In genomic region chr17:57739402-57740224, GRCh38 we compare ENCODE assay signal across 8 cellular contexts. TPM values are rescaled to one million over a fixed set of nuclear protein-coding genes. Genes with fewer than 3 reads are reported as not detected.
DNase-seq lines count a peak whose midpoint lies in the region; ATAC-seq lines count a peak whose summit lies in the region.

No MANE protein-coding gene starts in this region.

- no peaks in the 10 kb centered on the region for H3K4me1 ChIP-seq in aorta (ENCODE audit: control insufficient read depth in 1 of 2, insufficient read depth in 2 of 2, low read length in 2 of 2)

- DNase-seq in NCI-H1417 (lab: John Stamatoyannopoulos, UW), result peak; percentile 35 to 69 (median 48)
- no peak for DNase-seq in NCI-H1417 treated with DMSO at 0.1 percent for 48 hours (lab: John Stamatoyannopoulos, UW)
- DNase-seq in HuH-7 (ENCODE audit: low spot score), result peak; percentile 76
- DNase-seq in SK-MEL-5 (ENCODE audit: low read depth, low spot score), result peak; percentile 62
- no peak for DNase-seq in left ventricle myocardium superior
- DNase-seq in kidney glomerular epithelial cell (lab: John Stamatoyannopoulos, UW), result no peak
- DNase-seq in aorta, result no peak

- peaks cover 0 to 2% of the 10 kb centered on the region in 2 donors for H3K27me3 ChIP-seq in aorta (ENCODE audit: control insufficient read depth in 1 of 2, insufficient read depth in 2 of 2, low read length in 1 of 2)

- no peak overlapping the region for H3K27ac ChIP-seq in aorta (ENCODE audit: low read depth in 1 of 2, low read length in 2 of 2)

- no peak overlapping the region for H3K4me3 ChIP-seq in aorta (ENCODE audit: low read length in 2 of 2)

- WGBS in aorta, 2 donors, result 39 to 62% methylated on average over 1 of the region's 1 CpG

- intact Hi-C loops in left ventricle myocardium superior (cut with micrococcal nuclease), result no loop called here
- intact Hi-C loops in aorta (cut with DNase I), result no loop called here

- in situ Hi-C loops in SK-MEL-5 (cut with HindIII; ENCODE audit: low pct_unique_long_range_greater_than_20kb, low sequenced_read_pairs), result no loop called here

- ATAC-seq in left ventricle myocardium superior (peak; percentile 53), GM18907 (IDR thresholded peaks at IDR 0.05; ENCODE audit: unreplicated experiment) (no peak), aorta (ENCODE audit: low FRiP score) (no peak)

- no peaks in the 10 kb centered on the region for H3K9me3 ChIP-seq in aorta (ENCODE audit: control insufficient read depth, low read length)

- H3K36me3 ChIP-seq in aorta (ENCODE audit: control insufficient read depth in 1 of 2, insufficient read depth in 2 of 2, low read length in 1 of 2), result no peaks in the 10 kb centered on the region

RNA-seq across cellular contexts. Expression of gene CCDC182, which starts 5.5 kb away (rescaled TPM):
- total RNA-seq in SK-MEL-5 (2014; rRNA removed; shearing (Covaris generic)), result not detected in 2 replicates
- not detected in 2 replicates for polyA plus RNA-seq in SK-MEL-5 (2015; cell fraction: cytosol; rRNA removed)
- not detected in 2 replicates for polyA plus RNA-seq in SK-MEL-5 (2015; cell fraction: nucleus; rRNA removed)
- total RNA-seq in left ventricle myocardium superior (not detected), aorta (not detected)
- not detected for polyA plus RNA-seq in aorta

Comparison
In these comparisons a context has a peak if more than half of its experiments do, and no peak if none do; other contexts are left out.
1. DNase-seq: peak in NCI-H1417 (3 of 3), HuH-7 (single experiment) and SK-MEL-5 (single experiment); none in NCI-H1417 treated with DMSO at 0.1 percent for 48 hours (single experiment), left ventricle myocardium superior (single experiment), kidney glomerular epithelial cell (single experiment) and aorta (0 of 2).